8 cellular contexts compared by ENCODE assay signal in the genomic region with DNA sequence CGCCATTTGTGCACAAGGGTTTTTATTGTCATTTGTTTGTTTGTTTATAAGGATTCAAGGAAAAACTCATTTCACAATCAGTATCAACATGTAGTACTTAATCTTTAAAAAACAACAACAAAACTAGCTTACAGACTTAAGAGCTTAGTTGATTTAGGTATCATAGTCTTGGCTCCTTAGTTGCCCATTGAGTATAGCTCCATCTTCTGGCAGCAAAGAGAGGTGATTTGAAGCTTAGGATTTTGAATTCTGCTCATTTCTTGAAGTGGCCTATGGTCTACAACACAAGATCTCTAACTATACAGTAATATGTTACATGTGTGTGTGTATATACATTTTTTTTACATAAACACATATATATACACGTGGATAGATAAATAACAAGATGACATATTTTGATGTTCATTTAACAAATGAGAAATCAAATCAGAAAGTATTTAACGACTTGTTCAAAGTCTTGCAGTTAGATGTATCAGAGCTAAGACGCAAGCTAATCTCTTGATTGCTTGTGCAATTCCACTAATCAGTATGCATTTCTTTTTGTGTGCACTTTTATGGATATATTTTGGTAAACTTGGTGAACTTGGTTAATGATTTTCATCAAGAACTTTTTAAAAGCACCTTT.
A peak's percentile ranks its signal among the peaks of the same experiment; 100 is the strongest.
DNase-seq lines count a peak whose midpoint lies in the region; FAIRE-seq and TF ChIP-seq lines count a peak whose summit lies in the region.

No MANE protein-coding gene starts in this region.

- TF ChIP-seq CTCF in suprapubic skin (IDR thresholded peaks at IDR 0.05) (peak; percentile 57 to 66), mesothelial cell of epicardium (IDR thresholded peaks at IDR 0.05; ENCODE audit: unreplicated experiment) (no peak)

- H3K27ac Mint-ChIP-seq in mesothelial cell of epicardium = no peak overlapping the region

- H3K27me3 ChIP-seq in suprapubic skin = no peaks in the 10 kb centered on the region

- H3K27ac ChIP-seq in suprapubic skin = no peak overlapping the region

- H3K27me3 Mint-ChIP-seq in mesothelial cell of epicardium (ENCODE audit: low read depth) = peaks cover 4% of the 10 kb centered on the region

- no peaks in the 10 kb centered on the region for H3K36me3 Mint-ChIP-seq in mesothelial cell of epicardium

- no peak overlapping the region for H3K4me3 ChIP-seq in suprapubic skin

- H3K36me3 ChIP-seq in suprapubic skin = no peaks in the 10 kb centered on the region

- H3K9me3 ChIP-seq in suprapubic skin = no peaks in the 10 kb centered on the region

- H3K4me3 Mint-ChIP-seq in mesothelial cell of epicardium = no peak overlapping the region

- no peak for TF ChIP-seq EP300 in suprapubic skin (IDR thresholded peaks at IDR 0.05)

- peaks cover 4% of the 10 kb centered on the region for H3K4me1 ChIP-seq in suprapubic skin

- DNase-seq in AG20443 (ENCODE audit: low spot score) (peak; percentile 53), GM12891 (ENCODE audit: insufficient read length, low spot score) (no peak), NCI-H226 (peak; percentile 27), amniotic stem cell (lab: John Stamatoyannopoulos, UW) (peak; percentile 11), iPS-NIHi11 (ENCODE audit: low spot score) (peak; percentile 61), suprapubic skin (ENCODE audit: low spot score in 2 of 2) (no peak), mesothelial cell of epicardium (ENCODE audit: low spot score in 2 of 2, unreplicated experiment in 2 of 2) (no peak), T1000 (lab: John Stamatoyannopoulos, UW) (no peak)

- FAIRE-seq in GM12891 (lab: Jason Lieb, UNC) = peak; percentile 72

- H3K4me1 Mint-ChIP-seq in mesothelial cell of epicardium = no peaks in the 10 kb centered on the region

- TF ChIP-seq POLR2A in GM12891 (IDR thresholded peaks at IDR 0.05; ENCODE audit: low read depth, low read length) (no peak), suprapubic skin (IDR thresholded peaks at IDR 0.05) (no peak)

- H3K9me3 Mint-ChIP-seq in mesothelial cell of epicardium = peaks cover 27% of the 10 kb centered on the region

- WGBS in suprapubic skin = 86% methylated on average over 4 of the region's 4 CpGs

TF ChIP-seq in GM12891, 5 proteins besides CTCF, POLR2A, EP300 and RAD21:
- no peak for TF ChIP-seq TAF1 (IDR thresholded peaks at IDR 0.05; ENCODE audit: low read depth, low read length)
- no peak for TF ChIP-seq POU2F2 (IDR thresholded peaks at IDR 0.05; ENCODE audit: low read depth, low read length)
- TF ChIP-seq POLR2AphosphoS5 (IDR thresholded peaks at IDR 0.05; ENCODE audit: low read depth, low read length) = no peak
- no peak for TF ChIP-seq SPI1 (IDR thresholded peaks at IDR 0.05; ENCODE audit: low read depth, low read length)
- TF ChIP-seq PAX5 (IDR thresholded peaks at IDR 0.05; ENCODE audit: insufficient read depth, low read length, severe bottlenecking) = no peak

Comparison
In these comparisons a context has a peak if more than half of its experiments do, and no peak if none do; other contexts are left out.
1. DNase-seq: peak in AG20443 (single experiment), NCI-H226 (single experiment), amniotic stem cell (single experiment) and iPS-NIHi11 (single experiment); none in GM12891 (single experiment), suprapubic skin (0 of 2), mesothelial cell of epicardium (0 of 2) and T1000 (single experiment).